In genomic region chr9:121545148-121545874, GRCh38 we compare ENCODE assay signal across 16 cellular contexts. TPM values are rescaled to one million over a fixed set of nuclear protein-coding genes. Genes with fewer than 3 reads are reported as not detected.
DNase-seq lines count a peak whose midpoint lies in the region; ATAC-seq, FAIRE-seq and TF ChIP-seq lines count a peak whose summit lies in the region.
"Had no signal": no experiment of that assay in that cellular context is flagged by ENCODE, and none has a peak within 500 bp of the region (broad histone marks: within the 10 kb centered on the region; RNA-seq: fewer than 3 reads in every experiment).

No MANE protein-coding gene starts in this region.

- no peak overlapping the region for H3K27ac ChIP-seq in BLaER1 treated with 17β-estradiol and CSF1 and Interleukin-3, amounts not matched to agents 10 nM and 100 nM
- no peak overlapping the region for H3K27ac ChIP-seq in K562 (ENCODE audit: extremely low read depth, low read depth, low read length)
- no peak overlapping the region for H3K27ac ChIP-seq in osteoblast (ENCODE audit: low read depth, low read length)

- no peak for FAIRE-seq in K562 (lab: Jason Lieb, UNC)

- no peak overlapping the region for H3K27ac Mint-ChIP-seq in progenitor cell of endocrine pancreas
- H3K27ac Mint-ChIP-seq: activated CD4-positive, alpha-beta T cell treated with anti-CD3 and anti-CD28 coated beads, Interleukin-2, amount 10 ng/mL, durations not matched to agents 7 days and 5 days; activated naive CD8-positive, alpha-beta T cell; activated T-helper 17 cell treated with anti-CD3 and anti-CD28 coated beads, Interleukin-2, amount 50 U/mL, for 72 hours; CD8-positive, alpha-beta T cell had no signal

- WGBS in K562 (ENCODE audit: insufficient coverage, low coverage, missing lambda C conversion rate): 11% methylated on average over 20 of the region's 33 CpGs

- no peaks in the 10 kb centered on the region for H3K9me1 ChIP-seq in K562 (ENCODE audit: control insufficient read depth, insufficient read depth, low read length)

- peaks cover 3 to 22% (median 17%) of the 10 kb centered on the region in 10 experiments; a peak in 17 of 20 replicates for H3K4me1 ChIP-seq in BLaER1 treated with 17β-estradiol and CSF1 and Interleukin-3, amounts not matched to agents 10 nM and 100 nM
- peaks cover 0 to 13% of the 10 kb centered on the region in 2 experiments; a peak in 2 of 5 replicates for H3K4me1 ChIP-seq in K562 (replicated peaks in 1 of 2; ENCODE audit: control insufficient read depth in 2 of 2, insufficient read depth in 2 of 2, low read length in 2 of 2)
- peaks cover 3% of the 10 kb centered on the region for H3K4me1 ChIP-seq in osteoblast (ENCODE audit: insufficient read depth, low read length)

- TF ChIP-seq RAD21 in K562 (CRISPR knock-in tag; conservative IDR thresholded peaks at IDR 0.05 in 1 of 2, IDR thresholded peaks at IDR 0.05 in 1 of 2): no peak

- H3K4me2 ChIP-seq in BLaER1 treated with 17β-estradiol and CSF1 and Interleukin-3, amounts not matched to agents 10 nM and 100 nM: peak overlapping the region; percentile 43 to 88 (median 66); a peak in 19 of 22 replicates
- no peak overlapping the region for H3K4me2 ChIP-seq in K562 (ENCODE audit: insufficient read depth, low read length)
- peak overlapping the region; percentile 72 for H3K4me2 ChIP-seq in osteoblast (ENCODE audit: insufficient read depth, low read length)

- H3K4me3 Mint-ChIP-seq in progenitor cell of endocrine pancreas (ENCODE audit: low read depth): no peak overlapping the region
- H3K4me3 Mint-ChIP-seq: activated CD4-positive, alpha-beta T cell treated with anti-CD3 and anti-CD28 coated beads, Interleukin-2, amount 10 ng/mL, durations not matched to agents 7 days and 5 days; activated naive CD8-positive, alpha-beta T cell; activated T-helper 17 cell treated with anti-CD3 and anti-CD28 coated beads, Interleukin-2, amount 50 U/mL, for 72 hours; CD8-positive, alpha-beta T cell had no signal

- H3K4me3 ChIP-seq in BLaER1 treated with 17β-estradiol and CSF1 and Interleukin-3, amounts not matched to agents 10 nM and 100 nM: no peak overlapping the region
- H3K4me3 ChIP-seq in K562 (no peak overlapping the region), osteoblast (ENCODE audit: insufficient read depth, low read length) (no peak overlapping the region)
- H3K4me3 ChIP-seq: vagina had no signal

- H3K27me3 ChIP-seq in BLaER1 treated with 17β-estradiol and CSF1 and Interleukin-3, amounts not matched to agents 10 nM and 100 nM: no peaks in the 10 kb centered on the region
- peaks cover 0 to 26% of the 10 kb centered on the region in 2 experiments; a peak in 3 of 5 replicates for H3K27me3 ChIP-seq in K562 (ENCODE audit: control insufficient read depth in 2 of 2, insufficient read depth in 2 of 2, low read length in 2 of 2)
- no peaks in the 10 kb centered on the region for H3K27me3 ChIP-seq in osteoblast (ENCODE audit: insufficient read depth, low read length)
- H3K27me3 ChIP-seq: vagina had no signal

- no peaks in the 10 kb centered on the region for H4K20me1 ChIP-seq in BLaER1 treated with 17β-estradiol and CSF1 and Interleukin-3, amounts not matched to agents 10 nM and 100 nM
- no peaks in the 10 kb centered on the region for H4K20me1 ChIP-seq in K562 (replicated peaks; ENCODE audit: control insufficient read depth, insufficient read depth, low read length)
- no peaks in the 10 kb centered on the region for H4K20me1 ChIP-seq in osteoblast (ENCODE audit: insufficient read depth, low read length)

- no peaks in the 10 kb centered on the region for H3K9me3 Mint-ChIP-seq in progenitor cell of endocrine pancreas (ENCODE audit: low read depth)
- H3K9me3 Mint-ChIP-seq: activated CD4-positive, alpha-beta T cell treated with anti-CD3 and anti-CD28 coated beads, Interleukin-2, amount 10 ng/mL, durations not matched to agents 7 days and 5 days; activated T-helper 17 cell treated with anti-CD3 and anti-CD28 coated beads, Interleukin-2, amount 50 U/mL, for 72 hours; CD8-positive, alpha-beta T cell had no signal

- peaks cover 14% of the 10 kb centered on the region for H3K27me3 Mint-ChIP-seq in progenitor cell of endocrine pancreas

- in situ Hi-C loops in K562 (cut with MboI): no loop called here

- intact Hi-C loops in K562 (cut with micrococcal nuclease): loop anchor here (5.0 kb wide), 2 partner anchors 92 to 152 kb away; no protein-coding TSS in a partner anchor

- H3K4me1 Mint-ChIP-seq in progenitor cell of endocrine pancreas (ENCODE audit: low read depth): no peaks in the 10 kb centered on the region
- H3K4me1 Mint-ChIP-seq: activated CD4-positive, alpha-beta T cell treated with anti-CD3 and anti-CD28 coated beads, Interleukin-2, amount 10 ng/mL, durations not matched to agents 7 days and 5 days; activated T-helper 17 cell treated with anti-CD3 and anti-CD28 coated beads, Interleukin-2, amount 50 U/mL, for 72 hours had no signal

- CTCF ChIA-PET in HEK293T (lab: Yijun Ruan, JAX) (interaction anchor here (0.5 to 1.7 kb wide), 15 partner anchors 10 to 445 kb away, joined by 3 to 7 read pairs (median 3); no protein-coding TSS in a partner anchor), K562 (lab: Yijun Ruan, JAX; ENCODE audit: low intra/inter-chr PET ratio) (interaction anchor here (0.5 to 1.7 kb wide), 3 partner anchors 139 to 789 kb away, joined by 3 to 8 read pairs (median 3); no protein-coding TSS in a partner anchor)

- POLR2A ChIA-PET in HEK293T (lab: Yijun Ruan, JAX) (interaction anchor here (0.6 to 1.0 kb wide), 2 partner anchors 36 to 147 kb away, joined by 3 read pairs; no protein-coding TSS in a partner anchor), K562 (lab: Yijun Ruan, JAX) (interaction anchor here (0.5 to 0.8 kb wide), 2 partner anchors 8 to 610 kb away, joined by 3 to 7 read pairs; no protein-coding TSS in a partner anchor)

- no peaks in the 10 kb centered on the region for H3K36me3 Mint-ChIP-seq in progenitor cell of endocrine pancreas (ENCODE audit: insufficient read depth)
- H3K36me3 Mint-ChIP-seq: activated naive CD8-positive, alpha-beta T cell; CD8-positive, alpha-beta T cell had no signal

- no peak for TF ChIP-seq POLR2A in K562 (conservative IDR thresholded peaks at IDR 0.05)

- TF ChIP-seq CTCF in K562 (IDR thresholded peaks at IDR 0.05 in 2 of 3, conservative IDR thresholded peaks at IDR 0.05 in 1 of 3; ENCODE audit: insufficient read depth in 2 of 3, low read depth in 1 of 3, low read length in 3 of 3) (no peak), osteoblast (IDR thresholded peaks at IDR 0.05; ENCODE audit: extremely low read depth, low read depth, low read length) (no peak), progenitor cell of endocrine pancreas (IDR thresholded peaks at IDR 0.05; ENCODE audit: unreplicated experiment) (no peak)

- no peak overlapping the region for H2AFZ ChIP-seq in K562 (ENCODE audit: low read depth, low read length)
- no peak overlapping the region for H2AFZ ChIP-seq in osteoblast (ENCODE audit: low read length)

- H3K79me2 ChIP-seq in K562 (ENCODE audit: control insufficient read depth, insufficient read depth, low read length): no peaks in the 10 kb centered on the region
- H3K79me2 ChIP-seq in osteoblast (ENCODE audit: insufficient read depth, low read length): no peaks in the 10 kb centered on the region

- peak overlapping the region in 3 of 11 experiments; percentile 3 to 16 (median 4); a peak in 2 of 22 replicates for H3K9ac ChIP-seq in BLaER1 treated with 17β-estradiol and CSF1 and Interleukin-3, amounts not matched to agents 10 nM and 100 nM
- no peak overlapping the region for H3K9ac ChIP-seq in K562 (ENCODE audit: insufficient read depth in 1 of 2, low read depth in 2 of 2, low read length in 2 of 2)

- H3K36me3 ChIP-seq in BLaER1 treated with 17β-estradiol and CSF1 and Interleukin-3, amounts not matched to agents 10 nM and 100 nM: no peaks in the 10 kb centered on the region
- H3K36me3 ChIP-seq in K562 (ENCODE audit: control insufficient read depth, insufficient read depth, low read length): no peaks in the 10 kb centered on the region
- H3K36me3 ChIP-seq in osteoblast (ENCODE audit: insufficient read depth, low read length): no peaks in the 10 kb centered on the region
- H3K36me3 ChIP-seq: HAP-1, vagina had no signal

- H3K9me3 ChIP-seq in BLaER1 treated with 17β-estradiol and CSF1 and Interleukin-3, amounts not matched to agents 10 nM and 100 nM (replicated peaks in 1 of 11): no peaks in the 10 kb centered on the region
- H3K9me3 ChIP-seq in K562 (replicated peaks; ENCODE audit: control insufficient read depth, insufficient read depth, low read depth, low read length) (no peaks in the 10 kb centered on the region), osteoblast (ENCODE audit: low read depth, low read length) (no peaks in the 10 kb centered on the region)
- H3K9me3 ChIP-seq: HAP-1, vagina had no signal

- DNase-seq in HEK293T (ENCODE audit: extremely low spot score) (no peak), K562 (ENCODE audit: extremely low read depth in 1 of 4, low spot score in 3 of 4) (no peak), osteoblast (ENCODE audit: insufficient read length, low spot score, missing footprints) (no peak), NCI-H510A (lab: John Stamatoyannopoulos, UW) (no peak), progenitor cell of endocrine pancreas (ENCODE audit: low spot score, unreplicated experiment) (no peak)

- BruUV-seq in K562 (replicated peaks; lab: Mats Ljungman, UMichigan): no TSS peak

- no peak for ATAC-seq in K562
- ATAC-seq in GM19397 (IDR thresholded peaks at IDR 0.05; ENCODE audit: unreplicated experiment): no peak

- no peak for TF ChIP-seq EP300 in K562 (IDR thresholded peaks at IDR 0.05; ENCODE audit: low read length)

TF ChIP-seq in HEK293T, 16 proteins besides CTCF, POLR2A, EP300 and RAD21 (continues in another document):
- no peak for TF ChIP-seq FOXM1 (IDR thresholded peaks at IDR 0.05; ENCODE audit: borderline replicate concordance)

RNA-seq across cellular contexts. Expression of gene GGTA1, which starts 45.7 kb away (rescaled TPM):
- total RNA-seq in K562 (2011; cell fraction: chromatin; rRNA removed; ENCODE audit: low replicate concordance): not detected in 2 replicates
- not detected in 2 replicates for total RNA-seq in K562 (2011; cell fraction: nucleolus; rRNA removed)
- total RNA-seq in K562 (2011; cell fraction: nucleoplasm; rRNA removed): not detected in 2 replicates
- total RNA-seq in K562 (2014; rRNA removed) (not detected in 2 replicates), K562 (2014; rRNA removed; fragmentation: Illumina TruSeq; extraction: Trizol) (not detected in 2 replicates), K562 (2015; rRNA removed; fragmentation: Illumina TruSeq; extraction: Trizol) (not detected in 2 replicates), K562 (2021) (not detected in 2 replicates), osteoblast (not detected in 2 replicates), progenitor cell of endocrine pancreas (not detected in 2 replicates)
- polyA plus RNA-seq in K562 (2011; rRNA removed) (not detected in 2 replicates), K562 (2014; fragmentation: Illumina TruSeq; extraction: Trizol) (not detected in 2 replicates), K562 (2014; fragmentation: Nextera tagmentation; extraction: Ambion mirVana) (under 1 TPM; 0.04 to 0.15 TPM), K562 (2014; rRNA removed) (not detected in 2 replicates)
- polyA plus RNA-seq in K562 (2011; cell fraction: cytosol; rRNA removed): not detected in 2 replicates
- polyA plus RNA-seq in K562 (2011; cell fraction: nucleus; rRNA removed): not detected in 2 replicates
- polyA plus RNA-seq in K562 (2012): 0.15 and 0.20 TPM in 2 replicates
- polyA minus RNA-seq in K562 (2011; rRNA and poly(A)+ RNA removed): not detected in 2 replicates
- not detected in 2 replicates for polyA minus RNA-seq in K562 (2011; cell fraction: cytosol; rRNA and poly(A)+ RNA removed)
- not detected in 2 replicates for polyA minus RNA-seq in K562 (2011; cell fraction: nucleus; rRNA and poly(A)+ RNA removed)
- total RNA-seq: activated CD4-positive, alpha-beta T cell treated with anti-CD3 and anti-CD28 coated beads, Interleukin-2, amount 10 ng/mL, durations not matched to agents 7 days and 5 days; activated T-helper 17 cell treated with anti-CD3 and anti-CD28 coated beads, Interleukin-2, amount 50 U/mL, for 72 hours; CD8-positive, alpha-beta T cell; kidney epithelial cell; SK-MEL-5; T-helper 2 cell treated with Interferon-gamma antibody and Interleukin-4, amounts not matched to agents 100 ng/mL and 5 ng/mL, for 36 hours had no signal
